ENCODE assay signal across 1 cellular context in genomic region chr7:72816370-72817157, GRCh38. TPM values are rescaled to one million over a fixed set of nuclear protein-coding genes. Genes with fewer than 3 reads are reported as not detected.
"Had no signal": no experiment of that assay in that cellular context is flagged by ENCODE, and none has a peak within 500 bp of the region (broad histone marks: within the 10 kb centered on the region; RNA-seq: fewer than 3 reads in every experiment).

No MANE protein-coding gene starts in this region.

RNA-seq across cellular contexts. Expression of gene TYW1B, which starts 11.4 kb away (rescaled TPM):
- total RNA-seq: ascending aorta had no signal
